Comparison of ENCODE assay signal across 13 cellular contexts in the genomic region with DNA sequence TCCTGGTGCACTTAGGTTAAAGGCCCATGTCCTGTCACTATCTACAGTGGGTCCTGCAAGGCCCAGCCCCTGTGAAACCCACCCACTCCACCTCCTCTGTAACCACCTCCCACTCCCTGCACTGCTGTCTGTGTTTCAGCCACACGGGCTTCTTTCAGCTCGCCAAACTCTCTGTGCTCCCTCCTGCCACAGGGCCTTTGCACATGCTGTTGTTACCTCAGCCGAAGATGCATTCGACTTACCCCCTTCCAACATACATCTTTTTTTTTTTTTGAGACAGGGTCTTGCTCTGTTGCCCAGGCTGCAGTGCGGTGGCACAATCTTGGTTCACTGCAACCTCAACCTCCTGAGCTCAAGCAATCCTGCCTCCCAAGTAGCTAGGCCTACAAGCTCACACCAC.
DNase-seq lines count a peak whose midpoint lies in the region; ATAC-seq, FAIRE-seq and TF ChIP-seq lines count a peak whose summit lies in the region.
"Had no signal": no experiment of that assay in that cellular context is flagged by ENCODE, and none has a peak within 500 bp of the region (broad histone marks: within the 10 kb centered on the region; RNA-seq: fewer than 3 reads in every experiment).

No MANE protein-coding gene starts in this region.

- H3K27ac Mint-ChIP-seq in H9: no peak overlapping the region
- H3K27ac Mint-ChIP-seq in activated naive CD4-positive, alpha-beta T cell treated with anti-CD3 and anti-CD28 coated beads for 36 hours: no peak overlapping the region
- H3K27ac Mint-ChIP-seq: B cell; CD4-positive, alpha-beta T cell had no signal

- peaks cover 5% of the 10 kb centered on the region; the same call in 1 of the 2 replicates for H3K4me1 ChIP-seq in H9 (ENCODE audit: insufficient read depth, low read length)
- H3K4me1 ChIP-seq in RWPE2 (ENCODE audit: insufficient read depth, poor library complexity, severe bottlenecking): no peaks in the 10 kb centered on the region
- no peaks in the 10 kb centered on the region; a peak in 1 of 5 replicates for H3K4me1 ChIP-seq in K562 (replicated peaks in 1 of 2; ENCODE audit: control insufficient read depth in 2 of 2, insufficient read depth in 2 of 2, low read length in 2 of 2)
- peaks cover 6% of the 10 kb centered on the region in 2 experiments for H3K4me1 ChIP-seq in trophoblast cell (ENCODE audit: control insufficient read depth in 1 of 2, insufficient read depth in 2 of 2, low read length in 2 of 2)

- H3K9me3 Mint-ChIP-seq in H9: peaks cover 4 to 6% of the 10 kb centered on the region in 2 experiments; a peak in 3 of 5 replicates
- no peaks in the 10 kb centered on the region for H3K9me3 Mint-ChIP-seq in activated naive CD4-positive, alpha-beta T cell treated with anti-CD3 and anti-CD28 coated beads for 36 hours
- H3K9me3 Mint-ChIP-seq: CD4-positive, alpha-beta T cell had no signal

- H3K9me1 ChIP-seq in K562 (ENCODE audit: control insufficient read depth, insufficient read depth, low read length): no peaks in the 10 kb centered on the region

- H4K91ac ChIP-seq in H9 (ENCODE audit: insufficient read length, low read depth, low read length): no peak overlapping the region
- H4K91ac ChIP-seq in trophoblast cell (ENCODE audit: low read depth, low read length): no peak overlapping the region

- H3K56ac ChIP-seq in H9 (ENCODE audit: insufficient read length, low read depth, low read length): no peak overlapping the region

- H3K36me3 Mint-ChIP-seq in H9 (ENCODE audit: insufficient read depth in 1 of 3, low read depth in 3 of 3): peaks cover 0 to 4% (median 0%) of the 10 kb centered on the region in 3 experiments; a peak in 2 of 7 replicates
- no peaks in the 10 kb centered on the region for H3K36me3 Mint-ChIP-seq in activated naive CD4-positive, alpha-beta T cell treated with anti-CD3 and anti-CD28 coated beads for 36 hours (ENCODE audit: low read depth)

- no peaks in the 10 kb centered on the region for H3K36me3 ChIP-seq in RWPE2 (ENCODE audit: low read depth)
- H3K36me3 ChIP-seq in K562 (ENCODE audit: control insufficient read depth, insufficient read depth, low read length): no peaks in the 10 kb centered on the region
- H3K36me3 ChIP-seq in trophoblast cell (ENCODE audit: control insufficient read depth in 1 of 2, insufficient read depth in 2 of 2, low read length in 2 of 2): no peaks in the 10 kb centered on the region

- no peak overlapping the region for H3K4me3 Mint-ChIP-seq in H9
- no peak overlapping the region for H3K4me3 Mint-ChIP-seq in activated naive CD4-positive, alpha-beta T cell treated with anti-CD3 and anti-CD28 coated beads for 36 hours
- H3K4me3 Mint-ChIP-seq: B cell; CD4-positive, alpha-beta T cell had no signal

- H4K20me1 ChIP-seq in H9 (ENCODE audit: control insufficient read depth, insufficient read depth, insufficient read length) (no peaks in the 10 kb centered on the region), K562 (replicated peaks; ENCODE audit: control insufficient read depth, insufficient read depth, low read length) (no peaks in the 10 kb centered on the region)

- H3K27me3 Mint-ChIP-seq in H9 (ENCODE audit: low read depth): peaks cover 11% of the 10 kb centered on the region
- H3K27me3 Mint-ChIP-seq in activated naive CD4-positive, alpha-beta T cell treated with anti-CD3 and anti-CD28 coated beads for 36 hours (ENCODE audit: low read depth): peaks cover 18% of the 10 kb centered on the region

- no peak overlapping the region for H4K5ac ChIP-seq in H9 (ENCODE audit: insufficient read length, low read depth, low read length)

- H3K23me2 ChIP-seq in H9 (ENCODE audit: insufficient read length, low read depth, low read length, poor library complexity, severe bottlenecking): no peaks in the 10 kb centered on the region

- CTCF ChIA-PET in K562 (lab: Yijun Ruan, JAX; ENCODE audit: low intra/inter-chr PET ratio): no interaction called here
- CTCF ChIA-PET in activated naive CD4-positive, alpha-beta T cell treated with anti-CD3 and anti-CD28 coated beads for 36 hours (lab: Charles Lee): no interaction called here

- WGBS in H9 (ENCODE audit: extremely low coverage, insufficient read length, low lambda C conversion rate): no CpG with 5 or more reads among the region's 5 CpGs
- 3% methylated on average over 5 of the region's 5 CpGs for WGBS in K562 (ENCODE audit: insufficient coverage, low coverage, missing lambda C conversion rate)
- no CpG with 5 or more reads among the region's 5 CpGs for WGBS in trophoblast cell (ENCODE audit: extremely low coverage, insufficient coverage, insufficient read length)

- H3K14ac ChIP-seq in H9 (ENCODE audit: insufficient read depth, low read length) (no peak overlapping the region), trophoblast cell (ENCODE audit: low read length) (no peak overlapping the region)

- TF ChIP-seq CTCF in H9 (conservative IDR thresholded peaks at IDR 0.05): no peak
- TF ChIP-seq CTCF in RWPE2 (IDR thresholded peaks at IDR 0.05; ENCODE audit: poor library complexity, severe bottlenecking): no peak
- TF ChIP-seq CTCF in K562 (IDR thresholded peaks at IDR 0.05 in 2 of 3, conservative IDR thresholded peaks at IDR 0.05 in 1 of 3; ENCODE audit: insufficient read depth in 2 of 3, low read depth in 1 of 3, low read length in 3 of 3): no peak

- no peak for ATAC-seq in RWPE2 (ENCODE audit: low read depth)
- ATAC-seq in K562: no peak

- H4K12ac ChIP-seq in trophoblast cell (ENCODE audit: low read depth, low read length): no peak overlapping the region

- FAIRE-seq in K562 (lab: Jason Lieb, UNC): no peak
- FAIRE-seq: A204.1, H54 had no signal

- H3K4ac ChIP-seq in H9 (ENCODE audit: low read depth, low read length) (no peak overlapping the region), trophoblast cell (ENCODE audit: low read depth, low read length) (no peak overlapping the region)

- BruUV-seq in K562 (replicated peaks; lab: Mats Ljungman, UMichigan): no TSS peak

- H3K79me1 ChIP-seq in H9 (ENCODE audit: insufficient read depth, low read depth, low read length, poor library complexity, severe bottlenecking) (no peaks in the 10 kb centered on the region), trophoblast cell (ENCODE audit: low read length) (no peaks in the 10 kb centered on the region)

- no peak for TF ChIP-seq EP300 in K562 (IDR thresholded peaks at IDR 0.05; ENCODE audit: low read length)

- no peak for TF ChIP-seq RAD21 in K562 (CRISPR knock-in tag; conservative IDR thresholded peaks at IDR 0.05 in 1 of 2, IDR thresholded peaks at IDR 0.05 in 1 of 2)

- H2BK12ac ChIP-seq in H9 (ENCODE audit: insufficient read length, low read depth, low read length) (no peak overlapping the region), trophoblast cell (ENCODE audit: low read length) (no peak overlapping the region)

- H2BK5ac ChIP-seq in H9 (ENCODE audit: insufficient read length, low read length) (no peak overlapping the region), trophoblast cell (ENCODE audit: low read depth, low read length, poor library complexity) (no peak overlapping the region)

- no peaks in the 10 kb centered on the region for H3K27me3 ChIP-seq in H9 (ENCODE audit: insufficient read depth, low read length)
- H3K27me3 ChIP-seq in RWPE2 (ENCODE audit: insufficient read depth, poor library complexity, severe bottlenecking): peaks cover 19% of the 10 kb centered on the region
- H3K27me3 ChIP-seq in K562 (ENCODE audit: control insufficient read depth in 2 of 2, insufficient read depth in 2 of 2, low read length in 2 of 2): peaks cover 6 to 27% of the 10 kb centered on the region in 2 experiments; a peak in 4 of 5 replicates
- H3K27me3 ChIP-seq in trophoblast cell (ENCODE audit: insufficient read depth, low read length): no peaks in the 10 kb centered on the region

- H3K9me3 ChIP-seq in H9 (ENCODE audit: control insufficient read depth, low read depth, low read length) (no peaks in the 10 kb centered on the region), RWPE2 (ENCODE audit: severe bottlenecking) (no peaks in the 10 kb centered on the region), K562 (replicated peaks; ENCODE audit: control insufficient read depth, insufficient read depth, low read depth, low read length) (no peaks in the 10 kb centered on the region), trophoblast cell (ENCODE audit: insufficient read depth, low read depth, low read length) (peaks cover 4% of the 10 kb centered on the region)

- H3K4me1 Mint-ChIP-seq in H9: peaks cover 9 to 25% of the 10 kb centered on the region in 2 experiments
- H3K4me1 Mint-ChIP-seq in activated naive CD4-positive, alpha-beta T cell treated with anti-CD3 and anti-CD28 coated beads for 36 hours (ENCODE audit: low read depth): no peaks in the 10 kb centered on the region
- H3K4me1 Mint-ChIP-seq: B cell had no signal

- intact Hi-C loops in K562 (cut with micrococcal nuclease): no loop called here
- intact Hi-C loops in activated naive CD4-positive, alpha-beta T cell treated with anti-CD3 and anti-CD28 coated beads for 36 hours (cut with micrococcal nuclease): no loop called here

- H3K18ac ChIP-seq in H9 (ENCODE audit: insufficient read length, low read depth, low read length) (no peak overlapping the region), trophoblast cell (ENCODE audit: low read length) (no peak overlapping the region)

- no peak overlapping the region for H3K23ac ChIP-seq in H9 (ENCODE audit: insufficient read length, low read depth, low read length)
- H3K23ac ChIP-seq in trophoblast cell (ENCODE audit: low read length): no peak overlapping the region

- TF ChIP-seq POLR2A in K562 (conservative IDR thresholded peaks at IDR 0.05): no peak

- no peak overlapping the region for H2BK15ac ChIP-seq in H9 (ENCODE audit: low read depth, low read length)

- DNase-seq in H9: peak; percentile 17
- peak; percentile 23 for DNase-seq in RWPE2 (ENCODE audit: low spot score)
- no peak for DNase-seq in K562 (ENCODE audit: extremely low read depth in 1 of 4, low spot score in 3 of 4)
- no peak for DNase-seq in trophoblast cell
- DNase-seq in activated naive CD4-positive, alpha-beta T cell treated with anti-CD3 and anti-CD28 coated beads for 36 hours: no peak
- DNase-seq in RPMI8226: no peak
- no peak for DNase-seq in NCI-H82 (lab: John Stamatoyannopoulos, UW)
- DNase-seq: C1 segment of cervical spinal cord; CD4-positive, alpha-beta T cell; DMS 273 treated with DMSO at 0.1 percent for 48 hours had no signal

- H3K27ac ChIP-seq in H9 (ENCODE audit: insufficient read length, low read depth, low read length): no peak overlapping the region
- H3K27ac ChIP-seq in RWPE2 (ENCODE audit: poor library complexity, severe bottlenecking): no peak overlapping the region
- no peak overlapping the region for H3K27ac ChIP-seq in K562 (ENCODE audit: extremely low read depth, low read depth, low read length)
- H3K27ac ChIP-seq in trophoblast cell (ENCODE audit: low read depth, low read length): no peak overlapping the region

- H4K8ac ChIP-seq in H9 (replicated peaks; ENCODE audit: insufficient read length, low read depth, low read length) (no peak overlapping the region), trophoblast cell (ENCODE audit: low read depth, low read length) (no peak overlapping the region)

- H2AFZ ChIP-seq in H9 (ENCODE audit: low read length) (no peak overlapping the region), K562 (ENCODE audit: low read depth, low read length) (no peak overlapping the region), trophoblast cell (ENCODE audit: insufficient read depth, low read length, poor library complexity) (no peak overlapping the region)

- H2BK20ac ChIP-seq in H9 (ENCODE audit: low read depth, low read length, poor library complexity, severe bottlenecking): no peak overlapping the region

- no peak overlapping the region for H3T11ph ChIP-seq in H9 (ENCODE audit: low read length)

- H3K4me2 ChIP-seq in H9 (ENCODE audit: insufficient read depth, insufficient read length, low read length): no peak overlapping the region
- H3K4me2 ChIP-seq in K562 (ENCODE audit: insufficient read depth, low read length): no peak overlapping the region
- H3K4me2 ChIP-seq in trophoblast cell (ENCODE audit: low read length): no peak overlapping the region

- no peak overlapping the region for H3K4me3 ChIP-seq in RWPE2 (ENCODE audit: severe bottlenecking)
- H3K4me3 ChIP-seq in K562: no peak overlapping the region
- H3K4me3 ChIP-seq in trophoblast cell (ENCODE audit: low read depth, low read length): peak overlapping the region; percentile 2

- POLR2A ChIA-PET in K562 (lab: Yijun Ruan, JAX): interaction anchor here (0.6 to 1.2 kb wide), 2 partner anchors 10 to 36 kb away, joined by 3 to 4 read pairs; no protein-coding TSS in a partner anchor

- H3K79me2 ChIP-seq in H9 (ENCODE audit: insufficient read depth, low read length): no peaks in the 10 kb centered on the region
- H3K79me2 ChIP-seq in K562 (ENCODE audit: control insufficient read depth, insufficient read depth, low read length): no peaks in the 10 kb centered on the region
- no peaks in the 10 kb centered on the region for H3K79me2 ChIP-seq in trophoblast cell (ENCODE audit: control insufficient read depth, insufficient read depth, low read length, poor library complexity)

- H2AK5ac ChIP-seq in H9 (ENCODE audit: insufficient read length, low read length): no peak overlapping the region
- no peak overlapping the region for H2AK5ac ChIP-seq in trophoblast cell (ENCODE audit: low read length)

- H3K9ac ChIP-seq in H9 (ENCODE audit: extremely low read depth, insufficient read length, low read length): no peak overlapping the region
- H3K9ac ChIP-seq in K562 (ENCODE audit: insufficient read depth in 1 of 2, low read depth in 2 of 2, low read length in 2 of 2): no peak overlapping the region
- peak overlapping the region; percentile 48 for H3K9ac ChIP-seq in trophoblast cell (ENCODE audit: low read length)

- in situ Hi-C loops in K562 (cut with MboI): no loop called here

- H2BK120ac ChIP-seq in H9 (ENCODE audit: low read depth, low read length, poor library complexity, severe bottlenecking) (no peak overlapping the region), trophoblast cell (ENCODE audit: insufficient read depth, low read length, poor library complexity) (no peak overlapping the region)

Comparison
In these comparisons a context has a peak if more than half of its experiments do, and no peak if none do; other contexts are left out.
1. DNase-seq: peak in H9 (single experiment) and RWPE2 (single experiment); none in K562 (0 of 4), trophoblast cell (0 of 2), activated naive CD4-positive, alpha-beta T cell treated with anti-CD3 and anti-CD28 coated beads for 36 hours (single experiment), RPMI8226 (single experiment) and NCI-H82 (single experiment).